19 cellular contexts compared by ENCODE assay signal in the genomic region with DNA sequence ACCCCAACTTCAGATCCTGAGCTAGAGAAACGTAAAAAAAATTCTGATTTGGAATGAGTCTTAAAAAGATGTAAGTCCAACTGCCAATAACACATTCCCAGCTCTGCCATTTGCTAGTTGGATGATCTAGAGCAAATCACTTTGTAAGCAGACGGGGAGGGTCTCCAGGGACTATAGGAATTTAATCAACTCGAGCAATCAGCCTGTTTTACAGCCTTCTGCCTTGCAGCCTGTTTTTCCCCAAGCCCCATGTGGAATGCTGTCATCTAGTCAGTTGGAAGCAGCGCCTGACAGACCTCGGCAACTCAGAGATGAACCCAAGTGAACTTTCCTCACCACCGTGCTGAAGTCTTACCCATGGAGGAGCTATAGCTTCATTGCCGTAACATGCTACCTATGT. TPM values are rescaled to one million over a fixed set of nuclear protein-coding genes. Genes with fewer than 3 reads are reported as not detected.
DNase-seq lines count a peak whose midpoint lies in the region; ATAC-seq, FAIRE-seq and TF ChIP-seq lines count a peak whose summit lies in the region.
"Had no signal": no experiment of that assay in that cellular context is flagged by ENCODE, and none has a peak within 500 bp of the region (broad histone marks: within the 10 kb centered on the region; RNA-seq: fewer than 3 reads in every experiment).

No MANE protein-coding gene starts in this region.

- no peak overlapping the region for H3K23ac ChIP-seq in H1 (ENCODE audit: insufficient read length)

- no peak overlapping the region for H2BK5ac ChIP-seq in H1 (ENCODE audit: low read depth, low read length)

- H2AFZ ChIP-seq in SK-N-SH (ENCODE audit: low read depth): no peak overlapping the region
- no peak overlapping the region for H2AFZ ChIP-seq in H1 (ENCODE audit: low read length)

- H3K18ac ChIP-seq in H1 (ENCODE audit: extremely low read depth, low read length): no peak overlapping the region

- CTCF ChIA-PET in SK-N-SH (lab: Yijun Ruan, JAX) (interaction anchor here (1.2 to 2.0 kb wide), 3 partner anchors 10 to 89 kb away, joined by 4 to 7 read pairs (median 4); no protein-coding TSS in a partner anchor), H1 (lab: Charles Lee; ENCODE audit: partially characterized antibody) (interaction anchor here (1.1 to 1.6 kb wide), 3 partner anchors 10 to 77 kb away, joined by 3 to 7 read pairs (median 4); no protein-coding TSS in a partner anchor)

- no peak overlapping the region for H4K5ac ChIP-seq in H1 (ENCODE audit: insufficient read length, low read depth, low read length)

- no peaks in the 10 kb centered on the region for H3F3A ChIP-seq in SK-N-SH (replicated peaks; ENCODE audit: insufficient read depth)

- H3K27ac ChIP-seq in SK-N-SH (ENCODE audit: low read depth in 2 of 2, low read length in 1 of 2) (no peak overlapping the region), H1 (ENCODE audit: low read depth, low read length) (no peak overlapping the region), mesodermal cell (ENCODE audit: low read depth, low read length, severe bottlenecking) (peak overlapping the region; percentile 77)
- H3K27ac ChIP-seq: C4-2B had no signal

- no peaks in the 10 kb centered on the region for H3K9me3 ChIP-seq in SK-N-SH
- peaks cover 11 to 21% of the 10 kb centered on the region in 2 experiments for H3K9me3 ChIP-seq in H1 (ENCODE audit: insufficient read depth in 2 of 2, low read depth in 1 of 2, low read length in 1 of 2)
- H3K9me3 ChIP-seq in mesodermal cell (ENCODE audit: control insufficient read depth, low read length): peaks cover 18% of the 10 kb centered on the region
- H3K9me3 ChIP-seq: BE2C had no signal

- peaks cover 5% of the 10 kb centered on the region; the same call in 1 of the 2 replicates for H3K23me2 ChIP-seq in H1 (ENCODE audit: low read depth, low read length)

- WGBS in SK-N-SH (ENCODE audit: low lambda C conversion rate): 15% methylated on average over 7 of the region's 7 CpGs
- WGBS in H1 (ENCODE audit: extremely low coverage in 1 of 2, insufficient coverage in 1 of 2, insufficient read length in 1 of 2, insufficient replicate concordance in 2 of 2, low coverage in 1 of 2, low lambda C conversion rate in 2 of 2, missing lambda C conversion rate in 1 of 2), 2 experiments: 82% methylated on average over 7 of the region's 7 CpGs; no CpG with 5 or more reads in 1 of the 2 experiments
- WGBS in mesodermal cell (ENCODE audit: insufficient coverage in 2 of 2), 2 experiments: 76 to 81% methylated on average over 6 of the region's 7 CpGs

- POLR2A ChIA-PET in SK-N-SH (lab: Yijun Ruan, JAX): no interaction called here
- POLR2A ChIA-PET in H1 (lab: Charles Lee; ENCODE audit: partially characterized antibody): interaction anchor here (1.0 to 1.8 kb wide), 2 partner anchors 74 to 75 kb away, joined by 4 read pairs; no protein-coding TSS in a partner anchor

- peak overlapping the region; percentile 62; the same call in 1 of the 2 replicates for H2BK12ac ChIP-seq in H1 (ENCODE audit: low read depth, low read length)

- H3K9me2 ChIP-seq in SK-N-SH: no peaks in the 10 kb centered on the region

- H2AK5ac ChIP-seq in H1 (ENCODE audit: low read depth, low read length): no peak overlapping the region

- H2BK20ac ChIP-seq in H1 (ENCODE audit: low read length): no peak overlapping the region

- no peak overlapping the region for H3K4me2 ChIP-seq in SK-N-SH
- no peak overlapping the region for H3K4me2 ChIP-seq in H1 (ENCODE audit: insufficient read depth in 1 of 2, low read depth in 2 of 2, low read length in 2 of 2)

- H3K9ac ChIP-seq in SK-N-SH (no peak overlapping the region), H1 (replicated peaks in 1 of 4; ENCODE audit: extremely low read depth in 1 of 4, low read depth in 3 of 4, low read length in 3 of 4) (no peak overlapping the region)

- ATAC-seq in SK-N-SH treated with all-trans-retinoic acid at 6 μM for 48 hours (no peak), esophagus mucosa (no peak)
- ATAC-seq: HepG2 had no signal

- no peak for TF ChIP-seq EP300 in SK-N-SH (IDR thresholded peaks at IDR 0.05; ENCODE audit: borderline replicate concordance in 1 of 2, low read depth in 1 of 2, low read length in 1 of 2)
- TF ChIP-seq EP300 in H1 (IDR thresholded peaks at IDR 0.05; ENCODE audit: borderline replicate concordance in 1 of 2, low read depth in 2 of 2, low read length in 2 of 2): no peak

- H2BK15ac ChIP-seq in H1 (ENCODE audit: low read length): no peak overlapping the region

- no peak overlapping the region for H2BK120ac ChIP-seq in H1 (replicated peaks; ENCODE audit: low read depth, low read length)

- H3K14ac ChIP-seq in H1 (ENCODE audit: insufficient read length): no peak overlapping the region

- no peaks in the 10 kb centered on the region for H3K36me3 ChIP-seq in SK-N-SH (replicated peaks in 1 of 2; ENCODE audit: control insufficient read depth in 1 of 2, insufficient read depth in 2 of 2, low read length in 1 of 2)
- H3K36me3 ChIP-seq in H1 (ENCODE audit: control insufficient read depth in 2 of 4, insufficient read depth in 4 of 4, low read length in 3 of 4): no peaks in the 10 kb centered on the region
- H3K36me3 ChIP-seq in mesodermal cell (ENCODE audit: control insufficient read depth, insufficient read depth, low read length): no peaks in the 10 kb centered on the region
- H3K36me3 ChIP-seq: BE2C, HAP-1 had no signal

- no peak for TF ChIP-seq POLR2A in H1 (IDR thresholded peaks at IDR 0.05; ENCODE audit: control extremely low read depth in 1 of 2, low read depth in 2 of 2, low read length in 2 of 2)

- H4K20me1 ChIP-seq in SK-N-SH (ENCODE audit: insufficient read depth) (no peaks in the 10 kb centered on the region), H1 (replicated peaks in 1 of 2; ENCODE audit: control insufficient read depth in 1 of 2, insufficient read depth in 2 of 2, low read length in 2 of 2) (no peaks in the 10 kb centered on the region)

- H4K8ac ChIP-seq in H1 (ENCODE audit: extremely low read depth, insufficient read depth, low read length): no peak overlapping the region

- no peak for TF ChIP-seq RAD21 in SK-N-SH (IDR thresholded peaks at IDR 0.05; ENCODE audit: low read length)
- no peak for TF ChIP-seq RAD21 in H1 (IDR thresholded peaks at IDR 0.05 in 1 of 2, conservative IDR thresholded peaks at IDR 0.05 in 1 of 2; ENCODE audit: low read depth in 2 of 2, low read length in 2 of 2)

- H4K91ac ChIP-seq in H1 (replicated peaks; ENCODE audit: insufficient read length, low read length): no peak overlapping the region

- no peak overlapping the region for H3K56ac ChIP-seq in H1 (replicated peaks; ENCODE audit: insufficient read length, low read depth, low read length)

- H3K79me2 ChIP-seq in SK-N-SH (ENCODE audit: insufficient read depth): no peaks in the 10 kb centered on the region
- H3K79me2 ChIP-seq in H1 (ENCODE audit: control insufficient read depth in 1 of 2, insufficient read depth in 2 of 2, low read length in 2 of 2): no peaks in the 10 kb centered on the region

- H3K27me3 ChIP-seq in SK-N-SH (ENCODE audit: insufficient read depth) (no peaks in the 10 kb centered on the region), H1 (replicated peaks in 1 of 4; ENCODE audit: control insufficient read depth in 3 of 4, extremely low read depth in 1 of 4, insufficient read depth in 3 of 4, low read length in 3 of 4) (no peaks in the 10 kb centered on the region)
- H3K27me3 ChIP-seq: BE2C had no signal

- DNase-seq in SK-N-SH: no peak
- DNase-seq in H1 (ENCODE audit: low read depth in 1 of 2, low spot score in 2 of 2): no peak
- DNase-seq in stimulated activated naive CD4-positive, alpha-beta T cell treated with Interleukin-2 at 50 U/mL for 16 hours (lab: John Stamatoyannopoulos, UW): no peak
- no peak for DNase-seq in SHP77 (lab: John Stamatoyannopoulos, UW)
- DNase-seq: BE2C; CD4-positive, alpha-beta memory T cell; DND-41; GF-D8; GOT3 had no signal

- FAIRE-seq in H1 (lab: Jason Lieb, UNC): no peak
- FAIRE-seq: A204.1, GM19239, HepG2, HTR-8/SVneo had no signal

- H3K4me3 ChIP-seq in SK-N-SH (ENCODE audit: low read depth in 2 of 2, low read length in 1 of 2) (no peak overlapping the region), H1 (ENCODE audit: extremely low read depth in 1 of 4, insufficient read depth in 2 of 4, low read depth in 3 of 4, low read length in 4 of 4) (no peak overlapping the region), mesodermal cell (ENCODE audit: extremely low read depth, insufficient read depth, low read length, poor library complexity, severe bottlenecking) (no peak overlapping the region)
- H3K4me3 ChIP-seq: HAP-1 had no signal

- no peak for TF ChIP-seq CTCF in SK-N-SH (IDR thresholded peaks at IDR 0.05)
- TF ChIP-seq CTCF in H1 (IDR thresholded peaks at IDR 0.05; ENCODE audit: control extremely low read depth in 1 of 3, insufficient read depth in 1 of 3, low read depth in 1 of 3, low read length in 3 of 3): no peak

- H3K4me1 ChIP-seq in SK-N-SH (ENCODE audit: control insufficient read depth in 1 of 2, insufficient read depth in 2 of 2, low read depth in 1 of 2, low read length in 1 of 2) (no peaks in the 10 kb centered on the region), H1 (replicated peaks in 1 of 4; ENCODE audit: control insufficient read depth in 3 of 4, insufficient read depth in 4 of 4, low read length in 3 of 4) (peaks cover 0 to 7% (median 3%) of the 10 kb centered on the region in 4 experiments; a peak in 4 of 7 replicates), mesodermal cell (ENCODE audit: control insufficient read depth, insufficient read depth, low read length, poor library complexity, severe bottlenecking) (peaks cover 10% of the 10 kb centered on the region)
- H3K4me1 ChIP-seq: BE2C had no signal

- H3K79me1 ChIP-seq in H1 (ENCODE audit: low read depth, low read length): no peaks in the 10 kb centered on the region

- no peak overlapping the region for H3K4ac ChIP-seq in H1 (replicated peaks; ENCODE audit: insufficient read length, low read depth, low read length)

TF ChIP-seq in SK-N-SH, 30 proteins besides CTCF, POLR2A, EP300 and RAD21 (continues in another document):
- no peak for TF ChIP-seq NRF1 (IDR thresholded peaks at IDR 0.05; ENCODE audit: low read depth, low read length)

TF ChIP-seq in H1, 55 proteins besides CTCF, POLR2A, EP300 and RAD21 (continues in another document):
- no peak for TF ChIP-seq SIRT6 (IDR thresholded peaks at IDR 0.05; ENCODE audit: low read length)

RNA-seq across cellular contexts. Expression of a gene that starts 34.8 kb away (rescaled TPM):
- polyA plus RNA-seq in SK-N-SH (2012; rRNA removed): 0.08 TPM in 2 replicates
- polyA plus RNA-seq in SK-N-SH (2012; cell fraction: cytosol; rRNA removed): 0.06 and 0.08 TPM in 2 replicates
- 0.08 and 0.15 TPM in 2 replicates for polyA plus RNA-seq in SK-N-SH (2012; cell fraction: nucleus; rRNA removed)
- total RNA-seq in H1 (2021; fragmentation: NEBNext Ultra II Directional; extraction: Animal tissue kit (Norgen Biotek cat#: 25700)): 8.1 and 9.3 TPM in 2 replicates
- polyA plus RNA-seq in H1 (2011; rRNA removed): 7.8 and 10.2 TPM in 2 replicates
- 4.0 TPM for polyA plus RNA-seq in H1 (2011; cell fraction: cytosol; rRNA removed)
- 10.3 TPM for polyA plus RNA-seq in H1 (2011; cell fraction: nucleus; rRNA removed)
- polyA plus RNA-seq in H1 (2012, experiment 1 of 2): 6.5 to 7.4 TPM (median 7.2 TPM) in 4 replicates
- 5.5 TPM for polyA plus RNA-seq in H1 (2012, experiment 2 of 2)
- 9.8 TPM for polyA plus RNA-seq in H1 (2013, experiment 1 of 2)
- 9.8 TPM for polyA plus RNA-seq in H1 (2013, experiment 2 of 2)
- polyA minus RNA-seq in H1 (2011; rRNA and poly(A)+ RNA removed): 16.1 and 21.8 TPM in 2 replicates
- polyA minus RNA-seq in H1 (2011; cell fraction: cytosol; rRNA and poly(A)+ RNA removed): 5.1 TPM
- polyA minus RNA-seq in H1 (2011; cell fraction: nucleus; rRNA and poly(A)+ RNA removed): 12.5 TPM
- polyA plus RNA-seq in mesodermal cell (2013, experiment 1 of 2): 2.7 TPM
- 1.3 TPM for polyA plus RNA-seq in mesodermal cell (2013, experiment 2 of 2)
- 0.76 TPM for total RNA-seq in esophagus mucosa
- total RNA-seq: HepG2 had no signal
- polyA plus RNA-seq: AG04450, HepG2 had no signal
